18 cellular contexts compared by ENCODE assay signal in genomic region chr1:180462099-180462498, GRCh38. TPM values are rescaled to one million over a fixed set of nuclear protein-coding genes. Genes with fewer than 3 reads are reported as not detected.
DNase-seq lines count a peak whose midpoint lies in the region; ATAC-seq, FAIRE-seq and TF ChIP-seq lines count a peak whose summit lies in the region.
"Had no signal": no experiment of that assay in that cellular context is flagged by ENCODE, and none has a peak within 500 bp of the region (broad histone marks: within the 10 kb centered on the region; RNA-seq: fewer than 3 reads in every experiment).

No MANE protein-coding gene starts in this region.

- no peak overlapping the region for H3K23ac ChIP-seq in mesenchymal stem cell (ENCODE audit: low read length in 2 of 2)

- FAIRE-seq in GM12891 (lab: Jason Lieb, UNC) = no peak
- FAIRE-seq: H1 had no signal

- H3K36me3 Mint-ChIP-seq in activated naive CD4-positive, alpha-beta T cell treated with anti-CD3 and anti-CD28 coated beads for 36 hours (ENCODE audit: low read depth) = peaks cover 54% of the 10 kb centered on the region
- peaks cover 57 to 69% of the 10 kb centered on the region in 2 donors for H3K36me3 Mint-ChIP-seq in activated naive CD4-positive, alpha-beta T cell treated with anti-CD3 and anti-CD28 coated beads, Interleukin-2, amount 50 U/mL, for 72 hours

- H2BK120ac ChIP-seq in mesenchymal stem cell (ENCODE audit: low read depth, low read length) = no peak overlapping the region

- peaks cover 47% of the 10 kb centered on the region for H3K9me3 ChIP-seq in mesenchymal stem cell (ENCODE audit: control insufficient read depth, low read length)

- 97% methylated on average over 3 of the region's 3 CpGs for WGBS in mesenchymal stem cell

- H3K4me1 Mint-ChIP-seq in activated naive CD4-positive, alpha-beta T cell treated with anti-CD3 and anti-CD28 coated beads for 36 hours (ENCODE audit: low read depth) = peaks cover 7% of the 10 kb centered on the region

- no peak overlapping the region for H2BK15ac ChIP-seq in mesenchymal stem cell (ENCODE audit: low read depth, poor library complexity, severe bottlenecking)

- H2BK5ac ChIP-seq in mesenchymal stem cell (ENCODE audit: low read depth, low read length, poor library complexity, severe bottlenecking) = no peak overlapping the region

- H3K27me3 ChIP-seq in mesenchymal stem cell (ENCODE audit: control insufficient read depth in 1 of 2, insufficient read depth in 1 of 2, low read length in 2 of 2) = no peaks in the 10 kb centered on the region
- H3K27me3 ChIP-seq: BLaER1 treated with 17β-estradiol and CSF1 and Interleukin-3, amounts not matched to agents 10 nM and 100 nM had no signal

- H3K4ac ChIP-seq in mesenchymal stem cell (ENCODE audit: low read depth in 1 of 2, low read length in 2 of 2) = no peak overlapping the region

- TF ChIP-seq POLR2A in GM12891 (IDR thresholded peaks at IDR 0.05; ENCODE audit: low read depth, low read length) = no peak

- no peak overlapping the region for H2AFZ ChIP-seq in mesenchymal stem cell (ENCODE audit: low read depth, low read length)

- peaks cover 24% of the 10 kb centered on the region for H3K79me1 ChIP-seq in mesenchymal stem cell (replicated peaks; ENCODE audit: low read length, poor library complexity, severe bottlenecking)

- H3K4me3 ChIP-seq in cardiac fibroblast (replicated peaks in 1 of 2; ENCODE audit: low read depth in 2 of 2, low read length in 2 of 2) (no peak overlapping the region), mesenchymal stem cell (ENCODE audit: insufficient read depth in 1 of 2, low read depth in 1 of 2, low read length in 2 of 2) (no peak overlapping the region)
- H3K4me3 ChIP-seq: BLaER1 treated with 17β-estradiol and CSF1 and Interleukin-3, amounts not matched to agents 10 nM and 100 nM had no signal

- ATAC-seq in activated naive CD4-positive, alpha-beta T cell treated with anti-CD3 and anti-CD28 coated beads, Interleukin-2, amount 50 U/mL, for 72 hours = no peak

- no peak overlapping the region for H3K27ac ChIP-seq in mesenchymal stem cell (ENCODE audit: low read length, poor library complexity, severe bottlenecking)
- H3K27ac ChIP-seq: 22Rv1; BLaER1 treated with 17β-estradiol and CSF1 and Interleukin-3, amounts not matched to agents 10 nM and 100 nM had no signal

- no peak overlapping the region for H2AK5ac ChIP-seq in mesenchymal stem cell (ENCODE audit: low read length, severe bottlenecking)

- H3K4me1 ChIP-seq in mesenchymal stem cell (ENCODE audit: control insufficient read depth, insufficient read depth, low read depth, low read length) = no peaks in the 10 kb centered on the region
- H3K4me1 ChIP-seq: BLaER1 treated with 17β-estradiol and CSF1 and Interleukin-3, amounts not matched to agents 10 nM and 100 nM had no signal

- no peak overlapping the region for H3K18ac ChIP-seq in mesenchymal stem cell (ENCODE audit: low read depth in 1 of 2, low read length in 2 of 2)

- no peak overlapping the region for H4K8ac ChIP-seq in mesenchymal stem cell (ENCODE audit: low read length)

- CTCF ChIA-PET in activated naive CD4-positive, alpha-beta T cell treated with anti-CD3 and anti-CD28 coated beads for 36 hours (lab: Charles Lee) = interaction anchor here (0.6 to 1.1 kb wide), 4 partner anchors 9 to 91 kb away, joined by 3 read pairs; no protein-coding TSS in a partner anchor

- peaks cover 38% of the 10 kb centered on the region for H3K9me3 Mint-ChIP-seq in activated naive CD4-positive, alpha-beta T cell treated with anti-CD3 and anti-CD28 coated beads for 36 hours
- peaks cover 14 to 43% of the 10 kb centered on the region in 2 donors for H3K9me3 Mint-ChIP-seq in activated naive CD4-positive, alpha-beta T cell treated with anti-CD3 and anti-CD28 coated beads, Interleukin-2, amount 50 U/mL, for 72 hours

- no peak overlapping the region for H3K14ac ChIP-seq in mesenchymal stem cell (ENCODE audit: low read length in 2 of 2)

- H3K4me2 ChIP-seq in mesenchymal stem cell (ENCODE audit: low read length, poor library complexity, severe bottlenecking) = no peak overlapping the region
- H3K4me2 ChIP-seq: BLaER1 treated with 17β-estradiol and CSF1 and Interleukin-3, amounts not matched to agents 10 nM and 100 nM had no signal

- peak; percentile 8 for DNase-seq in activated naive CD4-positive, alpha-beta T cell treated with anti-CD3 and anti-CD28 coated beads for 36 hours
- DNase-seq in activated naive CD4-positive, alpha-beta T cell treated with anti-CD3 and anti-CD28 coated beads, Interleukin-2, amount 50 U/mL, for 72 hours (ENCODE audit: low spot score in 2 of 2) = no peak
- peak; percentile 11 to 31 for DNase-seq in cardiac fibroblast (ENCODE audit: low read depth in 2 of 2)
- peak; percentile 8 for DNase-seq in fibroblast of peridontal ligament (ENCODE audit: extremely low read depth)
- no peak for DNase-seq in kidney glomerular epithelial cell (lab: John Stamatoyannopoulos, UW)
- no peak for DNase-seq in GM12891 (ENCODE audit: insufficient read length, low spot score)
- no peak for DNase-seq in NCI-H1092 treated with DMSO at 0.1 percent for 48 hours (lab: John Stamatoyannopoulos, UW)
- DNase-seq in mesenchymal stem cell = no peak
- DNase-seq: Karpas-422; NCI-H1417; NCI-H187 treated with DMSO at 0.1 percent for 48 hours; NCI-H2171; NCI-H446 treated with DMSO at 0.1 percent for 48 hours; NK-92 treated with Interleukin-12 subunit alpha and Interleukin-12 subunit beta, amount 100 ng/mL, for 24 hours; SHP77 treated with DMSO at 0.1 percent for 48 hours had no signal

- intact Hi-C loops in activated naive CD4-positive, alpha-beta T cell treated with anti-CD3 and anti-CD28 coated beads for 36 hours (cut with micrococcal nuclease) = no loop called here

- H2BK12ac ChIP-seq in mesenchymal stem cell (ENCODE audit: low read length in 2 of 2) = no peak overlapping the region

- H3K9ac ChIP-seq in mesenchymal stem cell (ENCODE audit: low read length) = no peak overlapping the region
- H3K9ac ChIP-seq: BLaER1 treated with 17β-estradiol and CSF1 and Interleukin-3, amounts not matched to agents 10 nM and 100 nM had no signal

- H3K36me3 ChIP-seq in mesenchymal stem cell (ENCODE audit: control insufficient read depth in 1 of 2, insufficient read depth in 2 of 2, low read depth in 1 of 2, low read length in 2 of 2) = peaks cover 10 to 15% of the 10 kb centered on the region in 2 experiments

- H4K91ac ChIP-seq in mesenchymal stem cell (ENCODE audit: low read length) = no peak overlapping the region

- H3K27ac Mint-ChIP-seq in activated naive CD4-positive, alpha-beta T cell treated with anti-CD3 and anti-CD28 coated beads for 36 hours = no peak overlapping the region
- H3K27ac Mint-ChIP-seq in activated naive CD4-positive, alpha-beta T cell treated with anti-CD3 and anti-CD28 coated beads, Interleukin-2, amount 50 U/mL, for 72 hours = no peak overlapping the region

- no peaks in the 10 kb centered on the region for H3K27me3 Mint-ChIP-seq in activated naive CD4-positive, alpha-beta T cell treated with anti-CD3 and anti-CD28 coated beads for 36 hours (ENCODE audit: low read depth)

- no peak for TF ChIP-seq CTCF in cardiac fibroblast (IDR thresholded peaks at IDR 0.05; ENCODE audit: low read depth, low read length)

- H3K4me3 Mint-ChIP-seq in activated naive CD4-positive, alpha-beta T cell treated with anti-CD3 and anti-CD28 coated beads for 36 hours = no peak overlapping the region

TF ChIP-seq in GM12891, 5 proteins besides CTCF, POLR2A, EP300 and RAD21:
- TF ChIP-seq PAX5 (IDR thresholded peaks at IDR 0.05; ENCODE audit: insufficient read depth, low read length, severe bottlenecking) = no peak
- TF ChIP-seq TAF1 (IDR thresholded peaks at IDR 0.05; ENCODE audit: low read depth, low read length) = no peak
- no peak for TF ChIP-seq POU2F2 (IDR thresholded peaks at IDR 0.05; ENCODE audit: low read depth, low read length)
- TF ChIP-seq SPI1 (IDR thresholded peaks at IDR 0.05; ENCODE audit: low read depth, low read length) = no peak
- TF ChIP-seq POLR2AphosphoS5 (IDR thresholded peaks at IDR 0.05; ENCODE audit: low read depth, low read length) = no peak

RNA-seq across cellular contexts. Expression of gene ACBD6, which starts 40.3 kb away (rescaled TPM):
- 10 to 100 TPM; 31.1 to 32.9 TPM for total RNA-seq in activated naive CD4-positive, alpha-beta T cell treated with anti-CD3 and anti-CD28 coated beads for 36 hours
- 10 to 100 TPM; 18.6 to 51.2 TPM for total RNA-seq in activated naive CD4-positive, alpha-beta T cell treated with anti-CD3 and anti-CD28 coated beads, Interleukin-2, amount 50 U/mL, for 72 hours
- polyA plus RNA-seq in GM12891 (2012; ENCODE audit: low read depth, missing spikeins) = 58.9 TPM
- 46.7 TPM for polyA plus RNA-seq in mesenchymal stem cell (2013, experiment 1 of 2)
- polyA plus RNA-seq in mesenchymal stem cell (2013, experiment 2 of 2) = 45.8 TPM

Comparison
In these comparisons a context has a peak if more than half of its experiments do, and no peak if none do; other contexts are left out.
1. DNase-seq: peak in activated naive CD4-positive, alpha-beta T cell treated with anti-CD3 and anti-CD28 coated beads for 36 hours (single experiment), cardiac fibroblast (2 of 2) and fibroblast of peridontal ligament (single experiment); none in activated naive CD4-positive, alpha-beta T cell treated with anti-CD3 and anti-CD28 coated beads, Interleukin-2, amount 50 U/mL, for 72 hours (0 of 2), kidney glomerular epithelial cell (single experiment), GM12891 (single experiment), NCI-H1092 treated with DMSO at 0.1 percent for 48 hours (single experiment) and mesenchymal stem cell (single experiment).